ENCODE assay signal across 9 cellular contexts in genomic region chr1:26281971-26282693, GRCh38. TPM values are rescaled to one million over a fixed set of nuclear protein-coding genes. Genes with fewer than 3 reads are reported as not detected.
DNase-seq lines count a peak whose midpoint lies in the region; ATAC-seq lines count a peak whose summit lies in the region.
"Had no signal": no experiment of that assay in that cellular context is flagged by ENCODE, and none has a peak within 500 bp of the region (broad histone marks: within the 10 kb centered on the region; RNA-seq: fewer than 3 reads in every experiment).

No MANE protein-coding gene starts in this region.

- no peak for ATAC-seq in HG02623 (IDR thresholded peaks at IDR 0.05; ENCODE audit: unreplicated experiment)
- no peak for ATAC-seq in HG03045 (IDR thresholded peaks at IDR 0.05; ENCODE audit: unreplicated experiment)

- H3K4me1 ChIP-seq in adipocyte (ENCODE audit: control insufficient read depth, insufficient read depth, low read length): peaks cover 81% of the 10 kb centered on the region
- peaks cover 13% of the 10 kb centered on the region for H3K4me1 ChIP-seq in mesendoderm (ENCODE audit: control insufficient read depth, low read depth, low read length)

- H3K27me3 ChIP-seq in adipocyte (replicated peaks; ENCODE audit: control insufficient read depth, insufficient read depth, low read length) (no peaks in the 10 kb centered on the region), mesendoderm (ENCODE audit: insufficient read depth, low read length, poor library complexity) (no peaks in the 10 kb centered on the region)

- peaks cover 4% of the 10 kb centered on the region for H3K36me3 ChIP-seq in adipocyte (ENCODE audit: control insufficient read depth, insufficient read depth, low read length, severe bottlenecking)
- peaks cover under 1% of the 10 kb centered on the region for H3K36me3 ChIP-seq in mesendoderm (ENCODE audit: control insufficient read depth, insufficient read depth, low read length)

- no peak overlapping the region for H2BK120ac ChIP-seq in mesendoderm (ENCODE audit: low read depth, low read length)

- H3K79me1 ChIP-seq in mesendoderm (ENCODE audit: low read length): peaks cover 1% of the 10 kb centered on the region

- H3K23ac ChIP-seq in mesendoderm (ENCODE audit: low read length): no peak overlapping the region

- H3K9me3 ChIP-seq in adipocyte (ENCODE audit: control insufficient read depth, low read length): no peaks in the 10 kb centered on the region

- H3K4ac ChIP-seq in mesendoderm (ENCODE audit: low read depth, low read length): no peak overlapping the region

- H3K4me3 ChIP-seq in adipocyte (ENCODE audit: low read length) (peak overlapping the region; percentile 85), mesendoderm (ENCODE audit: low read length) (no peak overlapping the region)

- H3K56ac ChIP-seq in mesendoderm (ENCODE audit: low read length): peak overlapping the region; percentile 91

- H4K8ac ChIP-seq in mesendoderm (ENCODE audit: low read depth, low read length): no peak overlapping the region

- no peak overlapping the region for H4K5ac ChIP-seq in mesendoderm (ENCODE audit: low read length)

- peak overlapping the region; percentile 93 for H3K9ac ChIP-seq in adipocyte (ENCODE audit: low read length)
- peak overlapping the region; percentile 51 for H3K9ac ChIP-seq in mesendoderm (ENCODE audit: low read length)
- H3K9ac ChIP-seq: KMS-11 had no signal

- no CpG with 5 or more reads among the region's 30 CpGs for WGBS in mesendoderm (ENCODE audit: extremely low coverage, insufficient coverage, low lambda C conversion rate)

- H3K4me2 ChIP-seq in mesendoderm (ENCODE audit: low read length): no peak overlapping the region
- H3K4me2 ChIP-seq: KMS-11 had no signal

- peak overlapping the region; percentile 98 for H2AK5ac ChIP-seq in mesendoderm (ENCODE audit: low read length)

- no peak overlapping the region for H3K27ac ChIP-seq in mesendoderm (ENCODE audit: low read depth, low read length)
- H3K27ac ChIP-seq: KMS-11 had no signal

- H3K18ac ChIP-seq in mesendoderm (ENCODE audit: low read length): no peak overlapping the region

- DNase-seq in AG08396 (ENCODE audit: low spot score) (peak; percentile 45), KBM-7 (peak; percentile 93), adipocyte (ENCODE audit: low read depth) (peak; percentile 64), mesendoderm (peak; percentile 82), NCI-H2029 (lab: John Stamatoyannopoulos, UW) (no peak), NAMALWA (ENCODE audit: low spot score) (no peak)

- H3K79me2 ChIP-seq in mesendoderm (ENCODE audit: control insufficient read depth, insufficient read depth, low read length): no peaks in the 10 kb centered on the region

- in situ Hi-C loops in KBM-7 (cut with MboI; ENCODE audit: low pct_unique_long_range_greater_than_20kb, low sequenced_read_pairs): no loop called here

- no peak overlapping the region for H2BK15ac ChIP-seq in mesendoderm (replicated peaks; ENCODE audit: low read depth)

- no peak overlapping the region for H2BK5ac ChIP-seq in mesendoderm (ENCODE audit: low read length)

RNA-seq across cellular contexts. Expression of gene SH3BGRL3, which starts 2.2 kb away (rescaled TPM):
- 80.4 TPM for polyA plus RNA-seq in mesendoderm (2013, experiment 1 of 2)
- 79.4 TPM for polyA plus RNA-seq in mesendoderm (2013, experiment 2 of 2)

RNA-seq across cellular contexts. Expression of gene UBXN11, which starts 24.3 kb away (rescaled TPM):
- polyA plus RNA-seq in mesendoderm (2013, experiment 1 of 2): 6.0 TPM
- polyA plus RNA-seq in mesendoderm (2013, experiment 2 of 2): 6.4 TPM

RNA-seq across cellular contexts. Expression of gene CD52, which starts 35.6 kb away (rescaled TPM):
- polyA plus RNA-seq in mesendoderm (2013, experiment 1 of 2): 6.4 TPM
- 5.3 TPM for polyA plus RNA-seq in mesendoderm (2013, experiment 2 of 2)

RNA-seq across cellular contexts. Expression of gene CEP85, which starts 48.1 kb away (rescaled TPM):
- polyA plus RNA-seq in mesendoderm (2013, experiment 1 of 2): 20.0 TPM
- 19.8 TPM for polyA plus RNA-seq in mesendoderm (2013, experiment 2 of 2)

Comparison
In these comparisons a context has a peak if more than half of its experiments do, and no peak if none do; other contexts are left out.
1. DNase-seq: peak in AG08396 (single experiment), KBM-7 (single experiment), adipocyte (single experiment) and mesendoderm (single experiment); none in NCI-H2029 (single experiment) and NAMALWA (single experiment).